In genomic region chr17:59521465-59522126, GRCh38 we compare ENCODE assay signal across 8 cellular contexts. TPM values are rescaled to one million over a fixed set of nuclear protein-coding genes. Genes with fewer than 3 reads are reported as not detected.
DNase-seq lines count a peak whose midpoint lies in the region; ATAC-seq lines count a peak whose summit lies in the region.

No MANE protein-coding gene starts in this region.

- no peaks in the 10 kb centered on the region for H3K4me1 ChIP-seq in effector memory CD4-positive, alpha-beta T cell (ENCODE audit: control insufficient read depth, insufficient read depth, low read length, poor library complexity, severe bottlenecking)

- ATAC-seq in activated CD8-positive, alpha-beta T cell treated with anti-CD3 and anti-CD28 coated beads, Interleukin-2, amount 10 ng/mL, durations not matched to agents 7 days and 5 days = peak; percentile 76
- no peak for ATAC-seq in HG03565 (IDR thresholded peaks at IDR 0.05; ENCODE audit: unreplicated experiment)

- no peak overlapping the region for H3K4me3 ChIP-seq in effector memory CD4-positive, alpha-beta T cell (ENCODE audit: insufficient read depth, low read depth, low read length, poor library complexity, severe bottlenecking)

- peaks cover 25% of the 10 kb centered on the region for H3K27me3 Mint-ChIP-seq in activated CD8-positive, alpha-beta T cell treated with anti-CD3 and anti-CD28 coated beads, Interleukin-2, amount 10 ng/mL, durations not matched to agents 7 days and 5 days (ENCODE audit: low read depth)

- H3K4me1 Mint-ChIP-seq in activated CD8-positive, alpha-beta T cell treated with anti-CD3 and anti-CD28 coated beads, Interleukin-2, amount 10 ng/mL, durations not matched to agents 7 days and 5 days (ENCODE audit: low read depth) = peaks cover 7% of the 10 kb centered on the region

- H3K36me3 Mint-ChIP-seq in activated CD8-positive, alpha-beta T cell treated with anti-CD3 and anti-CD28 coated beads, Interleukin-2, amount 10 ng/mL, durations not matched to agents 7 days and 5 days (ENCODE audit: low read depth) = no peaks in the 10 kb centered on the region

- no peaks in the 10 kb centered on the region for H3K9me3 Mint-ChIP-seq in activated CD8-positive, alpha-beta T cell treated with anti-CD3 and anti-CD28 coated beads, Interleukin-2, amount 10 ng/mL, durations not matched to agents 7 days and 5 days (ENCODE audit: insufficient read depth)

- H3K9me3 ChIP-seq in effector memory CD4-positive, alpha-beta T cell (ENCODE audit: control insufficient read depth, low read length) = no peaks in the 10 kb centered on the region

- no peaks in the 10 kb centered on the region for H3K36me3 ChIP-seq in effector memory CD4-positive, alpha-beta T cell (ENCODE audit: control insufficient read depth, insufficient read depth, low read length)

- H3K27me3 ChIP-seq in effector memory CD4-positive, alpha-beta T cell (replicated peaks; ENCODE audit: control insufficient read depth, insufficient read depth, low read length, poor library complexity, severe bottlenecking) = no peaks in the 10 kb centered on the region

- CTCF ChIA-PET in activated CD8-positive, alpha-beta T cell treated with anti-CD3 and anti-CD28 coated beads, Interleukin-2, amount 10 ng/mL, durations not matched to agents 7 days and 5 days (lab: Charles Lee) = interaction anchor here (0.6 to 2.5 kb wide), 28 partner anchors 9 to 824 kb away, joined by 3 to 19 read pairs (median 3); partner anchors contain the start of gene DHX40

- no peak overlapping the region for H3K27ac Mint-ChIP-seq in activated CD8-positive, alpha-beta T cell treated with anti-CD3 and anti-CD28 coated beads, Interleukin-2, amount 10 ng/mL, durations not matched to agents 7 days and 5 days

- peak; percentile 88 for DNase-seq in AG08395 (ENCODE audit: low spot score)
- peak; percentile 48 for DNase-seq in GM19240 (ENCODE audit: insufficient read length, low spot score)
- DNase-seq in NCI-H82 (lab: John Stamatoyannopoulos, UW) = peak; percentile 86
- DNase-seq in activated CD8-positive, alpha-beta T cell treated with anti-CD3 and anti-CD28 coated beads, Interleukin-2, amount 10 ng/mL, durations not matched to agents 7 days and 5 days = peak; percentile 69
- peak; percentile 6 to 30 (median 12) for DNase-seq in effector memory CD4-positive, alpha-beta T cell
- peak; percentile 64 for DNase-seq in midbrain (lab: John Stamatoyannopoulos, UW)
- peak; percentile 25 for DNase-seq in stimulated activated CD8-positive, alpha-beta memory T cell treated with anti-CD3 and anti-CD28 coated beads, Interleukin-7, amount 100 ng/mL, for 24 hours (ENCODE audit: low read depth)

- no peak overlapping the region for H3K4me3 Mint-ChIP-seq in activated CD8-positive, alpha-beta T cell treated with anti-CD3 and anti-CD28 coated beads, Interleukin-2, amount 10 ng/mL, durations not matched to agents 7 days and 5 days

- H3K27ac ChIP-seq in effector memory CD4-positive, alpha-beta T cell (ENCODE audit: insufficient read depth, low read length, poor library complexity, severe bottlenecking) = no peak overlapping the region

- POLR2A ChIA-PET in activated CD8-positive, alpha-beta T cell treated with anti-CD3 and anti-CD28 coated beads, Interleukin-2, amount 10 ng/mL, durations not matched to agents 7 days and 5 days (lab: Charles Lee) = no interaction called here

RNA-seq across cellular contexts. Expression of gene DHX40, which starts 43.8 kb away (rescaled TPM):
- 10 to 100 TPM; 17.7 to 20.8 TPM for total RNA-seq in activated CD8-positive, alpha-beta T cell treated with anti-CD3 and anti-CD28 coated beads, Interleukin-2, amount 10 ng/mL, durations not matched to agents 7 days and 5 days

Comparison
In these comparisons a context has a peak if more than half of its experiments do, and no peak if none do; other contexts are left out.
1. DNase-seq: peak in every context shown above with its lines; median percentile 88 in AG08395; 86 in NCI-H82; 69 in activated CD8-positive, alpha-beta T cell treated with anti-CD3 and anti-CD28 coated beads, Interleukin-2, amount 10 ng/mL, durations not matched to agents 7 days and 5 days; 64 in midbrain; 48 in GM19240; 25 in stimulated activated CD8-positive, alpha-beta memory T cell treated with anti-CD3 and anti-CD28 coated beads, Interleukin-7, amount 100 ng/mL, for 24 hours; 12 in effector memory CD4-positive, alpha-beta T cell.